In genomic region chr3:109154989-109155388, GRCh38 we compare ENCODE assay signal across 17 cellular contexts. TPM values are rescaled to one million over a fixed set of nuclear protein-coding genes. Genes with fewer than 3 reads are reported as not detected.
DNase-seq lines count a peak whose midpoint lies in the region; ATAC-seq and TF ChIP-seq lines count a peak whose summit lies in the region.
"Had no signal": no experiment of that assay in that cellular context is flagged by ENCODE, and none has a peak within 500 bp of the region (broad histone marks: within the 10 kb centered on the region; RNA-seq: fewer than 3 reads in every experiment).

No MANE protein-coding gene starts in this region.

- DNase-seq in EL, result peak; percentile 60
- DNase-seq in RKO (ENCODE audit: low spot score), result peak; percentile 15
- peak; percentile 6 for DNase-seq in glomerular visceral epithelial cell (ENCODE audit: extremely low spot score)
- DNase-seq in nephron progenitor cell, result no peak
- no peak for DNase-seq in activated naive CD4-positive, alpha-beta T cell (lab: John Stamatoyannopoulos, UW)
- DNase-seq: CD8-positive, alpha-beta memory T cell; DMS 273 treated with DMSO at 0.1 percent for 48 hours; HCEC 1CT; NCI-H1417; NCI-H1930; NCI-H2171; NCI-H446 treated with DMSO at 0.1 percent for 48 hours; NCI-H748 treated with DMSO at 0.1 percent for 48 hours; Peyer's patch; SHP77 treated with DMSO at 0.1 percent for 48 hours had no signal

- H3K4me3 Mint-ChIP-seq in nephron progenitor cell, result no peak overlapping the region
- H3K4me3 Mint-ChIP-seq: CD8-positive, alpha-beta memory T cell had no signal

- H3K36me3 Mint-ChIP-seq in nephron progenitor cell (ENCODE audit: low read depth), result peaks cover 3% of the 10 kb centered on the region
- H3K36me3 Mint-ChIP-seq: CD8-positive, alpha-beta memory T cell had no signal

- no peaks in the 10 kb centered on the region for H3K4me1 Mint-ChIP-seq in nephron progenitor cell
- H3K4me1 Mint-ChIP-seq: CD8-positive, alpha-beta memory T cell had no signal

- ATAC-seq in esophagus mucosa (no peak), HG03135 (IDR thresholded peaks at IDR 0.05; ENCODE audit: unreplicated experiment) (no peak)

- peaks cover 7% of the 10 kb centered on the region for H3K27me3 Mint-ChIP-seq in nephron progenitor cell (ENCODE audit: low read depth, poor library complexity)

- H3K27ac Mint-ChIP-seq in nephron progenitor cell, result peak overlapping the region; percentile 77
- H3K27ac Mint-ChIP-seq: CD8-positive, alpha-beta memory T cell had no signal

- no peak for TF ChIP-seq CTCF in nephron progenitor cell (IDR thresholded peaks at IDR 0.05)

- peaks cover 30% of the 10 kb centered on the region for H3K9me3 Mint-ChIP-seq in nephron progenitor cell

RNA-seq across cellular contexts. Expression of gene C3orf85, which starts 18.5 kb away (rescaled TPM):
- not detected for total RNA-seq in esophagus mucosa
- total RNA-seq: CD8-positive, alpha-beta memory T cell had no signal

RNA-seq across cellular contexts. Expression of gene MORC1, which starts 37.1 kb away (rescaled TPM):
- total RNA-seq in esophagus mucosa, result not detected
- total RNA-seq: CD8-positive, alpha-beta memory T cell had no signal

Comparison
In these comparisons a context has a peak if more than half of its experiments do, and no peak if none do; other contexts are left out.
1. DNase-seq: peak in EL (single experiment), RKO (single experiment) and glomerular visceral epithelial cell (single experiment); none in nephron progenitor cell (single experiment) and activated naive CD4-positive, alpha-beta T cell (0 of 4).